In genomic region chr3:83092521-83093221, GRCh38 we compare ENCODE assay signal across 20 cellular contexts.
"Had no signal": no experiment of that assay in that cellular context is flagged by ENCODE, and none has a peak within 500 bp of the region (broad histone marks: within the 10 kb centered on the region; RNA-seq: fewer than 3 reads in every experiment).

No MANE protein-coding gene starts in this region.

- H3K27me3 ChIP-seq: cardiac muscle cell, foreskin keratinocyte, testis, vagina had no signal

- H3K4me3 ChIP-seq: cardiac muscle cell, testis, vagina had no signal

- H3K4me1 ChIP-seq: foreskin keratinocyte, testis, vagina had no signal

- DNase-seq: activated CD4-positive, alpha-beta memory T cell treated with anti-CD3 and anti-CD28 coated beads for 36 hours; activated CD4-positive, alpha-beta T cell treated with anti-CD3 and anti-CD28 coated beads for 48 hours; activated CD4-positive, CD25-positive, alpha-beta regulatory T cell; activated effector memory CD4-positive, alpha-beta T cell treated with anti-CD3 and anti-CD28 coated beads, Interleukin-2, amount 50 U/mL, for 16 hours; activated naive CD4-positive, alpha-beta T cell treated with anti-CD3 and anti-CD28 coated beads, Interleukin-2, amount 10 ng/mL, durations not matched to agents 7 days and 5 days; activated naive CD8-positive, alpha-beta T cell treated with anti-CD3 and anti-CD28 coated beads, Interleukin-2, amount 50 U/mL, for 24 hours; activated T-cell treated with anti-CD3 and anti-CD28 coated beads, Interleukin-2, amount 50 U/mL, for 72 hours; effector CD8-positive, alpha-beta T cell; foreskin keratinocyte; immature natural killer cell; mesenchymal stem cell; nucleus accumbens; small intestine; T-helper 17 cell; testis; trophoblast cell had no signal

- H3K36me3 ChIP-seq: cardiac muscle cell, vagina had no signal

- H3K27ac ChIP-seq: cardiac muscle cell, foreskin keratinocyte, testis, vagina had no signal

- H3K9me3 ChIP-seq: testis, vagina had no signal

- ATAC-seq: activated naive CD8-positive, alpha-beta T cell treated with anti-CD3 and anti-CD28 coated beads, Interleukin-2, amount 50 U/mL, for 24 hours; activated T-cell treated with anti-CD3 and anti-CD28 coated beads, Interleukin-2, amount 50 U/mL, for 72 hours; foreskin keratinocyte; sciatic nerve; stimulated activated memory B cell treated with anti-CD40 and anti-IgM and Interleukin-4, amounts not matched to agents 10 μg/mL and 1 μg/mL and 100 μg/mL, for 72 hours; T-helper 17 cell had no signal
